9 cellular contexts compared by ENCODE assay signal in genomic region chr13:31236211-31236786, GRCh38. TPM values are rescaled to one million over a fixed set of nuclear protein-coding genes. Genes with fewer than 3 reads are reported as not detected.
DNase-seq lines count a peak whose midpoint lies in the region; ATAC-seq and TF ChIP-seq lines count a peak whose summit lies in the region.
"Had no signal": no experiment of that assay in that cellular context is flagged by ENCODE, and none has a peak within 500 bp of the region (broad histone marks: within the 10 kb centered on the region; RNA-seq: fewer than 3 reads in every experiment).

No MANE protein-coding gene starts in this region.

- no peak overlapping the region for H3K4me3 ChIP-seq in lung

- no peak overlapping the region for H3K4me3 Mint-ChIP-seq in chondrocyte (ENCODE audit: unreplicated experiment)
- H3K4me3 Mint-ChIP-seq: dendritic cell treated with granulocyte-macrophage colony-stimulating factor and Interleukin-4, amounts not matched to agents 40 ng/mL and 50 ng/mL, for 4 days had no signal

- H3K36me3 ChIP-seq in lung (ENCODE audit: control insufficient read depth in 2 of 2, insufficient read depth in 2 of 2, low read length in 2 of 2): peaks cover 0 to under 1% of the 10 kb centered on the region in 2 donors

- H3K27me3 ChIP-seq in lung (ENCODE audit: control insufficient read depth, insufficient read depth): no peaks in the 10 kb centered on the region

- no peak overlapping the region for H3K27ac Mint-ChIP-seq in chondrocyte (ENCODE audit: unreplicated experiment)
- H3K27ac Mint-ChIP-seq: dendritic cell treated with granulocyte-macrophage colony-stimulating factor and Interleukin-4, amounts not matched to agents 40 ng/mL and 50 ng/mL, for 4 days had no signal

- no peaks in the 10 kb centered on the region for H3K4me1 Mint-ChIP-seq in chondrocyte (ENCODE audit: low read depth)

- no peaks in the 10 kb centered on the region for H3K4me1 ChIP-seq in lung (ENCODE audit: control insufficient read depth in 2 of 2, insufficient read depth in 2 of 2, low read length in 2 of 2)

- H3K27ac ChIP-seq in lung (ENCODE audit: low read depth in 1 of 2, low read length in 1 of 2): no peak overlapping the region

- DNase-seq in ACHN (peak; percentile 48), GM13976 (ENCODE audit: low spot score) (peak; percentile 37), NCI-H526 treated with DMSO at 0.1 percent for 48 hours (lab: John Stamatoyannopoulos, UW) (peak; percentile 49), chondrocyte (ENCODE audit: low spot score) (no peak), lung (ENCODE audit: low spot score) (no peak)
- no peak for DNase-seq in activated CD8-positive, alpha-beta memory T cell treated with anti-CD3 and anti-CD28 coated beads for 24 hours

- ATAC-seq in lung (ENCODE audit: insufficient read depth, low FRiP score): no peak
- ATAC-seq in GM18520 (IDR thresholded peaks at IDR 0.05; ENCODE audit: unreplicated experiment): no peak
- ATAC-seq in GM19023 (IDR thresholded peaks at IDR 0.05; ENCODE audit: unreplicated experiment): no peak

- no peaks in the 10 kb centered on the region for H3K9me3 ChIP-seq in lung (ENCODE audit: control insufficient read depth in 2 of 2, insufficient read depth in 1 of 2, low read length in 1 of 2)

- in situ Hi-C loops in ACHN (cut with HindIII; ENCODE audit: low pct_ligation_motif_present, low pct_unique_long_range_greater_than_20kb, low sequenced_read_pairs) (loop anchor here (25.0 kb wide), 1 partner anchor 176 kb away; no protein-coding TSS in a partner anchor), GM13976 (cut with MboI; ENCODE audit: low sequenced_read_pairs, unreplicated experiment) (loop anchor here (10.0 to 25.0 kb wide), 2 partner anchors 189 to 501 kb away; partner anchors contain the start of gene RXFP2)

- H3K9me3 Mint-ChIP-seq in chondrocyte (ENCODE audit: low read depth): no peaks in the 10 kb centered on the region
- H3K9me3 Mint-ChIP-seq: dendritic cell treated with granulocyte-macrophage colony-stimulating factor and Interleukin-4, amounts not matched to agents 40 ng/mL and 50 ng/mL, for 4 days had no signal

- no peaks in the 10 kb centered on the region for H3K27me3 Mint-ChIP-seq in chondrocyte (ENCODE audit: low read depth)
- H3K27me3 Mint-ChIP-seq: dendritic cell treated with granulocyte-macrophage colony-stimulating factor and Interleukin-4, amounts not matched to agents 40 ng/mL and 50 ng/mL, for 4 days had no signal

- H3K36me3 Mint-ChIP-seq in chondrocyte (ENCODE audit: low read depth): no peaks in the 10 kb centered on the region

- 60 to 72% methylated on average over 3 of the region's 3 CpGs for WGBS in lung, 2 donors

- peak; percentile 51 for TF ChIP-seq CTCF in GM13976 (IDR thresholded peaks at IDR 0.05; ENCODE audit: borderline replicate concordance, control extremely low read depth, extremely low read depth, insufficient read depth, missing control alignments)
- TF ChIP-seq CTCF in chondrocyte (IDR thresholded peaks at IDR 0.05): peak; percentile 96
- TF ChIP-seq CTCF in lung (IDR thresholded peaks at IDR 0.05; ENCODE audit: control extremely low read depth, extremely low read depth): peak; percentile 27

RNA-seq across cellular contexts. Expression of gene B3GLCT, which starts 36.5 kb away (rescaled TPM):
- 10.7 to 14.4 TPM (median 12.7 TPM) in 3 replicates for total RNA-seq in chondrocyte
- total RNA-seq in lung: 10 to 100 TPM in 1 of 2 donors, 1 to 10 TPM in 1; 3.6 to 13.7 TPM
- polyA plus RNA-seq in lung: 1 to 10 TPM; 2.4 to 2.6 TPM

Comparison
In these comparisons a context has a peak if more than half of its experiments do, and no peak if none do; other contexts are left out.
1. DNase-seq: peak in ACHN (single experiment), GM13976 (single experiment) and NCI-H526 treated with DMSO at 0.1 percent for 48 hours (single experiment); none in chondrocyte (single experiment), lung (single experiment) and activated CD8-positive, alpha-beta memory T cell treated with anti-CD3 and anti-CD28 coated beads for 24 hours (single experiment).
2. CTCF ChIP-seq: peak in every context shown above with its lines; median percentile 96 in chondrocyte; 51 in GM13976; 27 in lung.